Comparison of ENCODE assay signal across 8 cellular contexts in genomic region chr16:30699615-30700099, GRCh38. TPM values are rescaled to one million over a fixed set of nuclear protein-coding genes. Genes with fewer than 3 reads are reported as not detected.
DNase-seq lines count a peak whose midpoint lies in the region; ATAC-seq and TF ChIP-seq lines count a peak whose summit lies in the region.

No MANE protein-coding gene starts in this region.

- H3K27me3 ChIP-seq in BLaER1 treated with 17β-estradiol and CSF1 and Interleukin-3, amounts not matched to agents 10 nM and 100 nM, result no peaks in the 10 kb centered on the region
- no peaks in the 10 kb centered on the region for H3K27me3 ChIP-seq in MM.1S (replicated peaks; ENCODE audit: insufficient read depth, low read length)
- peaks cover 20% of the 10 kb centered on the region for H3K27me3 ChIP-seq in ectodermal cell (ENCODE audit: control insufficient read depth, insufficient read depth, low read length, poor library complexity, severe bottlenecking)

- H3K4me1 Mint-ChIP-seq in nephron, result peaks cover 16% of the 10 kb centered on the region

- peaks cover 11% of the 10 kb centered on the region; the same call in 1 of the 2 replicates for H3F3A ChIP-seq in MM.1S (ENCODE audit: insufficient read depth, low read length)

- TF ChIP-seq CTCF in MM.1S (IDR thresholded peaks at IDR 0.05; ENCODE audit: low read length) (no peak), nephron (IDR thresholded peaks at IDR 0.05; ENCODE audit: unreplicated experiment in 3 of 3) (no peak)

- peak overlapping the region; percentile 84 to 100 (median 94) for H3K4me2 ChIP-seq in BLaER1 treated with 17β-estradiol and CSF1 and Interleukin-3, amounts not matched to agents 10 nM and 100 nM
- H3K4me2 ChIP-seq in MM.1S (ENCODE audit: low read depth, low read length), result peak overlapping the region; percentile 92

- peak overlapping the region; percentile 84 to 99 (median 90) for H3K4me3 ChIP-seq in BLaER1 treated with 17β-estradiol and CSF1 and Interleukin-3, amounts not matched to agents 10 nM and 100 nM
- H3K4me3 ChIP-seq in MM.1S (ENCODE audit: low read length) (peak overlapping the region; percentile 97), ectodermal cell (ENCODE audit: insufficient read depth, low read depth, low read length) (peak overlapping the region; percentile 100)

- H4K20me1 ChIP-seq in BLaER1 treated with 17β-estradiol and CSF1 and Interleukin-3, amounts not matched to agents 10 nM and 100 nM, result peaks cover 22 to 51% (median 39%) of the 10 kb centered on the region in 11 experiments; a peak in 20 of 22 replicates
- H4K20me1 ChIP-seq in MM.1S (ENCODE audit: insufficient read depth, low read length), result peaks cover 10% of the 10 kb centered on the region

- no peaks in the 10 kb centered on the region for H3K27me3 Mint-ChIP-seq in nephron (ENCODE audit: low read depth)

- peak overlapping the region; percentile 98 to 100 (median 99) for H3K27ac ChIP-seq in BLaER1 treated with 17β-estradiol and CSF1 and Interleukin-3, amounts not matched to agents 10 nM and 100 nM
- peak overlapping the region; percentile 99; the same call in 1 of the 2 replicates for H3K27ac ChIP-seq in MM.1S (ENCODE audit: low read length)
- H3K27ac ChIP-seq in ectodermal cell (ENCODE audit: insufficient read depth, low read depth, low read length, poor library complexity, severe bottlenecking), result no peak overlapping the region

- DNase-seq in MM.1S, result no peak
- DNase-seq in posterior vena cava (ENCODE audit: low spot score), result no peak
- DNase-seq in NCI-H146 treated with DMSO at 0.1 percent for 48 hours (lab: John Stamatoyannopoulos, UW; ENCODE audit: unreplicated experiment), result no peak
- DNase-seq in stimulated activated CD4-positive, alpha-beta T cell treated with anti-CD3 and anti-CD28 coated beads, Interleukin-4, amount 100 ng/mL, for 4 hours, result no peak

- peaks cover 33% of the 10 kb centered on the region for H3K36me3 Mint-ChIP-seq in nephron (ENCODE audit: low read depth)

- peaks cover 50% of the 10 kb centered on the region for H3K79me2 ChIP-seq in MM.1S (ENCODE audit: low read length)

- no peak overlapping the region for H2AFZ ChIP-seq in MM.1S (ENCODE audit: low read length)

- H3K9me3 Mint-ChIP-seq in nephron, result no peaks in the 10 kb centered on the region

- peaks cover 34 to 45% (median 39%) of the 10 kb centered on the region in 10 experiments for H3K4me1 ChIP-seq in BLaER1 treated with 17β-estradiol and CSF1 and Interleukin-3, amounts not matched to agents 10 nM and 100 nM
- H3K4me1 ChIP-seq in MM.1S (ENCODE audit: low read length), result peaks cover 14% of the 10 kb centered on the region
- peaks cover 4% of the 10 kb centered on the region for H3K4me1 ChIP-seq in ectodermal cell (ENCODE audit: control insufficient read depth, insufficient read depth, low read length)

- peak overlapping the region; percentile 100 for H3K27ac Mint-ChIP-seq in nephron

- no peaks in the 10 kb centered on the region for H3K9me3 ChIP-seq in BLaER1 treated with 17β-estradiol and CSF1 and Interleukin-3, amounts not matched to agents 10 nM and 100 nM (replicated peaks in 1 of 11)
- H3K9me3 ChIP-seq in MM.1S (replicated peaks; ENCODE audit: insufficient read depth, low read length) (no peaks in the 10 kb centered on the region), ectodermal cell (ENCODE audit: control insufficient read depth, low read length) (no peaks in the 10 kb centered on the region)

- no peaks in the 10 kb centered on the region for H3K9me2 ChIP-seq in MM.1S (replicated peaks; ENCODE audit: insufficient read depth, low read length)

- intact Hi-C loops in posterior vena cava (cut with DNase I), result loop anchor here in 1 of 2 donors (2.0 kb wide), 1 partner anchor 43 kb away; no protein-coding TSS in a partner anchor

- H3K4me3 Mint-ChIP-seq in nephron, result peak overlapping the region; percentile 96 to 100 (median 99)

- WGBS in ectodermal cell, 2 experiments, result 63 to 68% methylated on average over 8 of the region's 8 CpGs

- ATAC-seq in HG03095 (IDR thresholded peaks at IDR 0.05; ENCODE audit: unreplicated experiment), result no peak

- H3K9ac ChIP-seq in BLaER1 treated with 17β-estradiol and CSF1 and Interleukin-3, amounts not matched to agents 10 nM and 100 nM, result peak overlapping the region; percentile 97 to 100 (median 99)
- peak overlapping the region; percentile 100; the same call in 1 of the 2 replicates for H3K9ac ChIP-seq in MM.1S (ENCODE audit: low read length)

- peaks cover 46 to 53% (median 49%) of the 10 kb centered on the region in 11 experiments for H3K36me3 ChIP-seq in BLaER1 treated with 17β-estradiol and CSF1 and Interleukin-3, amounts not matched to agents 10 nM and 100 nM
- H3K36me3 ChIP-seq in MM.1S (replicated peaks; ENCODE audit: insufficient read depth, low read length) (peaks cover 23% of the 10 kb centered on the region), ectodermal cell (ENCODE audit: control insufficient read depth, insufficient read depth, low read length) (peaks cover 35% of the 10 kb centered on the region)

RNA-seq across cellular contexts. Expression of gene SRCAP, which starts 0.7 kb away (rescaled TPM):
- polyA plus RNA-seq in ectodermal cell (2013, experiment 1 of 4), result 45.8 TPM
- 62.0 TPM for polyA plus RNA-seq in ectodermal cell (2013, experiment 2 of 4)
- polyA plus RNA-seq in ectodermal cell (2013, experiment 3 of 4), result 31.4 TPM
- polyA plus RNA-seq in ectodermal cell (2013, experiment 4 of 4), result 38.0 TPM
- total RNA-seq in posterior vena cava, result 10 to 100 TPM; 41.4 to 44.9 TPM

RNA-seq across cellular contexts. Expression of gene FBRS, which starts 41.4 kb away (rescaled TPM):
- 40.1 TPM for polyA plus RNA-seq in ectodermal cell (2013, experiment 1 of 4)
- 40.3 TPM for polyA plus RNA-seq in ectodermal cell (2013, experiment 2 of 4)
- polyA plus RNA-seq in ectodermal cell (2013, experiment 3 of 4), result 35.3 TPM
- 42.4 TPM for polyA plus RNA-seq in ectodermal cell (2013, experiment 4 of 4)
- total RNA-seq in posterior vena cava, result 10 to 100 TPM; 42.3 to 42.5 TPM

RNA-seq across cellular contexts. Expression of gene PHKG2, which starts 48.6 kb away (rescaled TPM):
- polyA plus RNA-seq in ectodermal cell (2013, experiment 1 of 4), result 41.4 TPM
- polyA plus RNA-seq in ectodermal cell (2013, experiment 2 of 4), result 44.2 TPM
- polyA plus RNA-seq in ectodermal cell (2013, experiment 3 of 4), result 37.8 TPM
- polyA plus RNA-seq in ectodermal cell (2013, experiment 4 of 4), result 41.3 TPM
- total RNA-seq in posterior vena cava, result 10 to 100 TPM; 13.0 to 13.9 TPM

RNA-seq across cellular contexts. Expression of gene PRR14, which starts 48.9 kb away (rescaled TPM):
- polyA plus RNA-seq in ectodermal cell (2013, experiment 1 of 4), result 37.0 TPM
- polyA plus RNA-seq in ectodermal cell (2013, experiment 2 of 4), result 28.8 TPM
- 33.2 TPM for polyA plus RNA-seq in ectodermal cell (2013, experiment 3 of 4)
- 35.8 TPM for polyA plus RNA-seq in ectodermal cell (2013, experiment 4 of 4)
- total RNA-seq in posterior vena cava, result 10 to 100 TPM; 34.5 to 38.5 TPM
